8 cellular contexts compared by ENCODE assay signal in genomic region chr11:95338430-95338991, GRCh38.
A peak's percentile ranks its signal among the peaks of the same experiment; 100 is the strongest.
DNase-seq lines count a peak whose midpoint lies in the region; ATAC-seq and TF ChIP-seq lines count a peak whose summit lies in the region.

No MANE protein-coding gene starts in this region.

- CTCF ChIA-PET in OCI-LY7 (lab: Charles Lee; ENCODE audit: unreplicated experiment) = no interaction called here

- H3K9me3 ChIP-seq in OCI-LY7 (ENCODE audit: low read length) = no peaks in the 10 kb centered on the region

- H3K4me2 ChIP-seq in OCI-LY7 (ENCODE audit: low read length) = no peak overlapping the region

- no peak overlapping the region for H3K27ac ChIP-seq in OCI-LY7 (ENCODE audit: low read depth, low read length, poor library complexity, severe bottlenecking)

- no peaks in the 10 kb centered on the region for H3K36me3 ChIP-seq in OCI-LY7 (ENCODE audit: insufficient read depth, low read length)

- BruUV-seq in OCI-LY7 (replicated peaks; lab: Mats Ljungman, UMichigan) = no TSS peak

- no peaks in the 10 kb centered on the region for H3K79me2 ChIP-seq in OCI-LY7 (ENCODE audit: insufficient read depth, low read depth, low read length)

- TF ChIP-seq CTCF in OCI-LY7 (conservative IDR thresholded peaks at IDR 0.05; ENCODE audit: low read length) = no peak

- ATAC-seq in GM21528 (IDR thresholded peaks at IDR 0.05; ENCODE audit: low FRiP score, unreplicated experiment) (no peak), GM18873 (IDR thresholded peaks at IDR 0.05; ENCODE audit: low FRiP score, unreplicated experiment) (no peak)

- H3K4me1 ChIP-seq in OCI-LY7 (ENCODE audit: insufficient read depth, low read length, poor library complexity, severe bottlenecking) = no peaks in the 10 kb centered on the region

- peak; percentile 55 for DNase-seq in ELF-1 (ENCODE audit: low read depth, low spot score)
- no peak for DNase-seq in OCI-LY7 (ENCODE audit: low spot score)
- DNase-seq in fibroblast of the conjunctiva (ENCODE audit: low read depth) = peak; percentile 82
- DNase-seq in pons (ENCODE audit: low spot score) = peak; percentile 67
- no peak for DNase-seq in activated T-cell treated with anti-CD3 and anti-CD28 coated beads for 4 hours
- no peak for DNase-seq in NCI-H510A treated with DMSO at 0.1 percent for 48 hours (lab: John Stamatoyannopoulos, UW)

- H3K4me3 ChIP-seq in OCI-LY7 (ENCODE audit: low read depth, low read length, poor library complexity, severe bottlenecking) = no peak overlapping the region

- intact Hi-C loops in OCI-LY7 (cut with micrococcal nuclease; ENCODE audit: unreplicated experiment) = no loop called here

- POLR2A ChIA-PET in OCI-LY7 (lab: Charles Lee) = interaction anchor here (1.1 kb wide), 1 partner anchor 15 kb away, joined by 3 read pairs; no protein-coding TSS in a partner anchor

- no peaks in the 10 kb centered on the region for H3K9me2 ChIP-seq in OCI-LY7 (ENCODE audit: insufficient read depth, low read length)

- H4K20me1 ChIP-seq in OCI-LY7 (ENCODE audit: insufficient read depth, low read length) = no peaks in the 10 kb centered on the region

- H2AFZ ChIP-seq in OCI-LY7 (ENCODE audit: low read length) = peak overlapping the region; percentile 44; the same call in 1 of the 2 replicates

Comparison
In these comparisons a context has a peak if more than half of its experiments do, and no peak if none do; other contexts are left out.
1. DNase-seq: peak in ELF-1 (single experiment), fibroblast of the conjunctiva (single experiment) and pons (single experiment); none in OCI-LY7 (single experiment), activated T-cell treated with anti-CD3 and anti-CD28 coated beads for 4 hours (single experiment) and NCI-H510A treated with DMSO at 0.1 percent for 48 hours (single experiment).